8 cellular contexts compared by ENCODE assay signal in genomic region chr12:96401061-96401871, GRCh38. TPM values are rescaled to one million over a fixed set of nuclear protein-coding genes. Genes with fewer than 3 reads are reported as not detected.
A peak's percentile ranks its signal among the peaks of the same experiment; 100 is the strongest.
DNase-seq lines count a peak whose midpoint lies in the region; ATAC-seq and TF ChIP-seq lines count a peak whose summit lies in the region.

No MANE protein-coding gene starts in this region.

- H3K9me3 ChIP-seq in muscle layer of duodenum (ENCODE audit: control insufficient read depth in 1 of 2, low read length in 2 of 2): no peaks in the 10 kb centered on the region
- no peaks in the 10 kb centered on the region for H3K9me3 ChIP-seq in upper lobe of right lung

- peak; percentile 45 for TF ChIP-seq CTCF in epithelial cell of proximal tubule (conservative IDR thresholded peaks at IDR 0.05; ENCODE audit: low read depth, low read length)
- peak; percentile 46 for TF ChIP-seq CTCF in upper lobe of right lung (IDR thresholded peaks at IDR 0.05)

- H3K4me1 ChIP-seq in muscle layer of duodenum (ENCODE audit: control insufficient read depth in 1 of 2, insufficient read depth in 2 of 2, low read length in 2 of 2) (peaks cover 3 to 16% of the 10 kb centered on the region in 2 donors), upper lobe of right lung (peaks cover 18% of the 10 kb centered on the region)

- DNase-seq in 8988T (peak; percentile 44), NCI-H2227 treated with DMSO at 0.1 percent for 48 hours (lab: John Stamatoyannopoulos, UW) (peak; percentile 54), epithelial cell of proximal tubule (ENCODE audit: low read depth) (peak; percentile 74), upper lobe of right lung (no peak)
- DNase-seq in activated CD4-positive, alpha-beta T cell treated with anti-CD3 and anti-CD28 coated beads, Interleukin-2, amount 50 U/mL, for 48 hours: peak; percentile 37 to 51

- H3K36me3 ChIP-seq in muscle layer of duodenum (ENCODE audit: control insufficient read depth in 1 of 2, insufficient read depth in 2 of 2, low read length in 2 of 2) (peaks cover 0 to 13% of the 10 kb centered on the region in 2 donors), upper lobe of right lung (no peaks in the 10 kb centered on the region)

- intact Hi-C loops in upper lobe of right lung (cut with DNase I): no loop called here

- H3K27ac ChIP-seq in muscle layer of duodenum (ENCODE audit: low read length) (peak overlapping the region; percentile 94), upper lobe of right lung (peak overlapping the region; percentile 99)

- ATAC-seq in HG02981 (IDR thresholded peaks at IDR 0.05; ENCODE audit: unreplicated experiment): peak; percentile 23
- no peak for ATAC-seq in upper lobe of right lung

- H3K4me3 ChIP-seq in GM08714 (ENCODE audit: low read length) (peak overlapping the region; percentile 98), epithelial cell of proximal tubule (ENCODE audit: low read depth, low read length) (peak overlapping the region; percentile 82), muscle layer of duodenum (ENCODE audit: low read depth in 1 of 2, low read length in 2 of 2) (peak overlapping the region; percentile 90 to 99), upper lobe of right lung (peak overlapping the region; percentile 93)

- H3K27me3 ChIP-seq in muscle layer of duodenum (ENCODE audit: low read depth, low read length) (no peaks in the 10 kb centered on the region), upper lobe of right lung (no peaks in the 10 kb centered on the region)

RNA-seq across cellular contexts. Expression of gene CDK17, which starts 1.0 kb away (rescaled TPM):
- total RNA-seq in epithelial cell of proximal tubule (22.0 and 29.7 TPM in 2 replicates), upper lobe of right lung (47.1 TPM)
